10 cellular contexts compared by ENCODE assay signal in the genomic region with DNA sequence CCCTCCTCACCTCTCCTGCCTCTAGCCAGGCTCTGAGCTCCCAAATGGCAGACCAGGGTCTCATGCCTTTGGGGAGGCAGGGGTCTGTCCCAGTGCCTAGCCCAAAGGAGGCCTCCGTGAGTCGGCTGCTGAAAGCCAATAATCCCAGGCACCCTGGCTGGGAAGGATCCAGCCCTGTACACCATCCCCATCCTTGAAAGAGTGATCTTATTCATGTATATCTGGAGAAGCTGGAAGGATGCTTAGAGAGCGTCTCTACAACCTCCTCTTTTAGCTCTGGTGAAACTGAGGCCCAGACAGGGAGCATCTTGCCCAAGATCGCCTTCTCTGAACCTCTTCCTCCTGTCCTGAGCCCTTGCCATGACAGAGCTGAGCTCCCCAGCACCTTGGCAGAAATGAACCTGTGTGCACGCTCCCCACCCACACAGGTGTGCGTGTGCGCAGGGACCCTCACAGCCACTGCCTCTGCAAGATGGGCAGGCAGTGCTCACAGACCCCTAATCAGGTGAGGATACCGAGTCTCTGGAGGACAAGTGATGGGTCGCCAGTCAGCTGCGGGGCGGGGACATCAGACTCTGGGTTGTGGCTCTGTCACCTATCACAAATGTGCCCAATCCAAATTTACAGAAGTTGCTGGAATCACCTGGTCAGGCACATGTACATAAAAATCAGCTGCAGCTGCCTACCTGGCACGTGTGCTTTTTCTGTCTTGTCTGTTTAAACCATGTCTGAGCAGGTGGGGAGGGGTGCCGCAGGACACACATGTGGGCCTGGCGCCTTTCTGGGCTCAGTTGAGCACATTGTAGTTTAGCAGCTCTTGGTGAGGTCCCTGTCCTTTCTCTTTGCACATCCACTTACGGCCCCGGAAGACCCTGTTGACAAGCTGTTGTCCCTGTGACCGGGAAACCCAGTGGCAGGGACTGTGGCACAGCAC. TPM values are rescaled to one million over a fixed set of nuclear protein-coding genes. Genes with fewer than 3 reads are reported as not detected.
A peak's percentile ranks its signal among the peaks of the same experiment; 100 is the strongest.
DNase-seq lines count a peak whose midpoint lies in the region; TF ChIP-seq lines count a peak whose summit lies in the region.
"Had no signal": no experiment of that assay in that cellular context is flagged by ENCODE, and none has a peak within 500 bp of the region (broad histone marks: within the 10 kb centered on the region; RNA-seq: fewer than 3 reads in every experiment).

No MANE protein-coding gene starts in this region.

- peak overlapping the region; percentile 90 for H3K4me2 ChIP-seq in skeletal muscle satellite cell (ENCODE audit: low read length)

- H3K9me3 Mint-ChIP-seq in HFFc6 (no peaks in the 10 kb centered on the region), brain (peaks cover 0 to 4% (median 0%) of the 10 kb centered on the region in 5 experiments)

- H3K4me1 ChIP-seq in skeletal muscle satellite cell (ENCODE audit: control insufficient read depth, insufficient read depth, low read length), result peaks cover 15% of the 10 kb centered on the region

- H3K4me1 Mint-ChIP-seq in HFFc6 (ENCODE audit: low read depth) (peaks cover 14% of the 10 kb centered on the region), brain (peaks cover 16% of the 10 kb centered on the region)

- H3K27ac Mint-ChIP-seq in HFFc6, result no peak overlapping the region; the same call in 1 of the 2 replicates
- peak overlapping the region; percentile 6 to 96 (median 82) for H3K27ac Mint-ChIP-seq in brain
- H3K27ac Mint-ChIP-seq: CD8-positive, alpha-beta memory T cell had no signal

- DNase-seq in HFFc6 (no peak), kidney tubule cell (ENCODE audit: low spot score) (no peak), UCSD-AML1 (lab: John Stamatoyannopoulos, UW; ENCODE audit: unreplicated experiment) (no peak), NCI-H1105 (lab: John Stamatoyannopoulos, UW) (no peak)
- no peak for DNase-seq in stimulated activated naive CD4-positive, alpha-beta T cell (lab: John Stamatoyannopoulos, UW)

- no peak for TF ChIP-seq CTCF in HFFc6 (IDR thresholded peaks at IDR 0.05)
- no peak for TF ChIP-seq CTCF in brain (conservative IDR thresholded peaks at IDR 0.05)

- H3K27me3 ChIP-seq in layer of hippocampus (ENCODE audit: control insufficient read depth, insufficient read depth, low read length), result no peaks in the 10 kb centered on the region
- H3K27me3 ChIP-seq in skeletal muscle satellite cell (ENCODE audit: control insufficient read depth, insufficient read depth, low read length), result peaks cover 12% of the 10 kb centered on the region

- no peaks in the 10 kb centered on the region for H3K9me3 ChIP-seq in skeletal muscle satellite cell (replicated peaks; ENCODE audit: low read length)

- no peak overlapping the region for H3K4me3 ChIP-seq in skeletal muscle satellite cell (ENCODE audit: low read length)

- H3K27me3 Mint-ChIP-seq in HFFc6 (ENCODE audit: insufficient read depth), result peaks cover 13% of the 10 kb centered on the region
- peaks cover 69% of the 10 kb centered on the region for H3K27me3 Mint-ChIP-seq in brain

- no peaks in the 10 kb centered on the region for H3K36me3 Mint-ChIP-seq in HFFc6 (ENCODE audit: low read depth)
- no peaks in the 10 kb centered on the region for H3K36me3 Mint-ChIP-seq in brain

- H3K36me3 ChIP-seq in skeletal muscle satellite cell (ENCODE audit: insufficient read depth, low read length), result no peaks in the 10 kb centered on the region

- no peak overlapping the region for H3K9ac ChIP-seq in skeletal muscle satellite cell (ENCODE audit: low read depth, low read length)

- peak overlapping the region; percentile 82 for H3K4me3 Mint-ChIP-seq in HFFc6
- H3K4me3 Mint-ChIP-seq in brain, result peak overlapping the region; percentile 10 to 81 (median 78)

- H3K27ac ChIP-seq in layer of hippocampus (ENCODE audit: low read depth, low read length), result peak overlapping the region; percentile 88
- H3K27ac ChIP-seq: VCaP had no signal

RNA-seq across cellular contexts. Expression of a gene that starts 49.3 kb away (rescaled TPM):
- total RNA-seq in HFFc6 (2021; fragmentation: NEBNext Ultra II Directional; extraction: Animal tissue kit (Norgen Biotek cat#: 25700)), result under 1 TPM in 5 of 6 experiments, not detected in 1; 0.07 to 0.14 (median 0.09) TPM
- polyA plus RNA-seq in brain (ENCODE audit: insufficient read depth, low read depth, low replicate concordance), result 15.9 TPM
- total RNA-seq in skeletal muscle satellite cell (2012; rRNA removed), result not detected in 2 replicates
- total RNA-seq: CD8-positive, alpha-beta memory T cell had no signal
- polyA plus RNA-seq: CD8-positive, alpha-beta memory T cell had no signal
